Comparison of ENCODE assay signal across 1 cellular context in the genomic region with DNA sequence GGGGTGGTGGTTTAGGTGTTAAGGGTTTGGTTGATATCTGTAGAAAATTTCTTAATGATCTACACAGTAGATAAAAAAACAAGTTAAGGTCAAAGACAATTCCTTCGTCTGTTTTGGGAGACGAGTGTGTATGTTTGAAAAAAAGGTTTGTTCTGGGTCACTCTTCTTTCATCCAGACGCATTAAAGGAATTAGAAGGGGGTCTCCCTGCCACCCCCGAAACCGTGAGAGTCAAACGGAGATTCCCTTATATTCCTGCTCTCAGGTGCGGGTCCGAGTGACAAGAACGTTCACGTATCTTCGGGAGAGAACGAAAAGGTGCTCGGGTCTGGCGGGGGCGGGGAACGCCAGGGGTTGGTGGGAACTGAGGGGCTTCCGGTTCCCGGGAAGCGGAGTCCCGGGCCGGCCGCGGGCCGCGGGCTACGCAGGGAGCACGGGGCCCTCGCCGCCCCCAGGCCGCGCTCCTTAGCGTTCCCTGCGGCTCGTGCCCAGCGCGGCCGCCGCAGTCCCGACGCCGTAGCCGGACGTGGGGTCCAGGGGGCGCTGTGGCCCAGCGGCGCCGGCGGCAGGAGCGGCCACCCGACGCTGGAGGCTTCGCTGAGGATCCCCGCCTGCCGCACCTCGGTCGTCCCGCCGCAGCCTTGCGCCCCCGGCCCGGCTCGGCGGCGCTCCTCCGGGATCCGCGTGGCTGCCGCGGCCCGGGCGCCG.
A peak's percentile ranks its signal among the peaks of the same experiment; 100 is the strongest.
TF ChIP-seq lines count a peak whose summit lies in the region.

A gene with protein sequence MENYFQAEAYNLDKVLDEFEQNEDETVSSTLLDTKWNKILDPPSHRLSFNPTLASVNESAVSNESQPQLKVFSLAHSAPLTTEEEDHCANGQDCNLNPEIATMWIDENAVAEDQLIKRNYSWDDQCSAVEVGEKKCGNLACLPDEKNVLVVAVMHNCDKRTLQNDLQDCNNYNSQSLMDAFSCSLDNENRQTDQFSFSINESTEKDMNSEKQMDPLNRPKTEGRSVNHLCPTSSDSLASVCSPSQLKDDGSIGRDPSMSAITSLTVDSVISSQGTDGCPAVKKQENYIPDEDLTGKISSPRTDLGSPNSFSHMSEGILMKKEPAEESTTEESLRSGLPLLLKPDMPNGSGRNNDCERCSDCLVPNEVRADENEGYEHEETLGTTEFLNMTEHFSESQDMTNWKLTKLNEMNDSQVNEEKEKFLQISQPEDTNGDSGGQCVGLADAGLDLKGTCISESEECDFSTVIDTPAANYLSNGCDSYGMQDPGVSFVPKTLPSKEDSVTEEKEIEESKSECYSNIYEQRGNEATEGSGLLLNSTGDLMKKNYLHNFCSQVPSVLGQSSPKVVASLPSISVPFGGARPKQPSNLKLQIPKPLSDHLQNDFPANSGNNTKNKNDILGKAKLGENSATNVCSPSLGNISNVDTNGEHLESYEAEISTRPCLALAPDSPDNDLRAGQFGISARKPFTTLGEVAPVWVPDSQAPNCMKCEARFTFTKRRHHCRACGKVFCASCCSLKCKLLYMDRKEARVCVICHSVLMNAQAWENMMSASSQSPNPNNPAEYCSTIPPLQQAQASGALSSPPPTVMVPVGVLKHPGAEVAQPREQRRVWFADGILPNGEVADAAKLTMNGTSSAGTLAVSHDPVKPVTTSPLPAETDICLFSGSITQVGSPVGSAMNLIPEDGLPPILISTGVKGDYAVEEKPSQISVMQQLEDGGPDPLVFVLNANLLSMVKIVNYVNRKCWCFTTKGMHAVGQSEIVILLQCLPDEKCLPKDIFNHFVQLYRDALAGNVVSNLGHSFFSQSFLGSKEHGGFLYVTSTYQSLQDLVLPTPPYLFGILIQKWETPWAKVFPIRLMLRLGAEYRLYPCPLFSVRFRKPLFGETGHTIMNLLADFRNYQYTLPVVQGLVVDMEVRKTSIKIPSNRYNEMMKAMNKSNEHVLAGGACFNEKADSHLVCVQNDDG (N-terminal part only) (plus strand): TSS at position 577 of the 707 bp plus-strand sequence. CDS start 91,118 bp downstream, outside the sequence.

TF ChIP-seq in K562, 482 proteins besides CTCF, POLR2A, EP300 and RAD21 (continued from another document and continues in another):
- TF ChIP-seq IRF9 (tag; IDR thresholded peaks at IDR 0.05) (no peak), TOE1 (IDR thresholded peaks at IDR 0.05; ENCODE audit: borderline replicate concordance) (no peak), TOE1 (CRISPR knock-in tag; IDR thresholded peaks at IDR 0.05; ENCODE audit: borderline replicate concordance, low read depth) (no peak), FUS (optimal IDR thresholded peaks at IDR 0.05; ENCODE audit: low read depth, low read length) (no peak), KDM1A (IDR thresholded peaks at IDR 0.05) (no peak), ZNF551 (CRISPR knock-in tag; IDR thresholded peaks at IDR 0.05) (no peak), WHSC1 (IDR thresholded peaks at IDR 0.05; ENCODE audit: low read length) (no peak), SREBF1 (IDR thresholded peaks at IDR 0.05; ENCODE audit: borderline replicate concordance, low read depth, low read length) (no peak), PRDM10 (IDR thresholded peaks at IDR 0.05; ENCODE audit: partially characterized antibody) (no peak), SRSF7 (optimal IDR thresholded peaks at IDR 0.05; ENCODE audit: low read depth, low read length) (no peak), ZNF232 (CRISPR knock-in tag; IDR thresholded peaks at IDR 0.05) (no peak), SIRT6 (IDR thresholded peaks at IDR 0.05; ENCODE audit: low read depth, low read length) (no peak), MLLT1 (IDR thresholded peaks at IDR 0.05) (no peak), AFF4 (CRISPR knock-in tag; IDR thresholded peaks at IDR 0.05) (no peak; the same call in 1 of the 2 replicates), ZNF57 (CRISPR knock-in tag; IDR thresholded peaks at IDR 0.05) (no peak), ELF4 (CRISPR knock-in tag; IDR thresholded peaks at IDR 0.05) (0 out of 2 replicates have a peak, but pooled peaks have one; percentile 5), CXXC5 (CRISPR knock-in tag; IDR thresholded peaks at IDR 0.05) (peak; percentile 99), ARID3B (CRISPR knock-in tag; IDR thresholded peaks at IDR 0.05; ENCODE audit: borderline replicate concordance) (no peak), HNRNPH1 (optimal IDR thresholded peaks at IDR 0.05; ENCODE audit: low read depth, low read length) (no peak), CBFB (CRISPR knock-in tag; IDR thresholded peaks at IDR 0.05) (no peak), KAT7 (CRISPR knock-in tag; IDR thresholded peaks at IDR 0.05; ENCODE audit: borderline replicate concordance) (no peak; the same call in 1 of the 2 replicates), TSC22D4 (tag; IDR thresholded peaks at IDR 0.05) (no peak)
- TF ChIP-seq, protein P1, sequence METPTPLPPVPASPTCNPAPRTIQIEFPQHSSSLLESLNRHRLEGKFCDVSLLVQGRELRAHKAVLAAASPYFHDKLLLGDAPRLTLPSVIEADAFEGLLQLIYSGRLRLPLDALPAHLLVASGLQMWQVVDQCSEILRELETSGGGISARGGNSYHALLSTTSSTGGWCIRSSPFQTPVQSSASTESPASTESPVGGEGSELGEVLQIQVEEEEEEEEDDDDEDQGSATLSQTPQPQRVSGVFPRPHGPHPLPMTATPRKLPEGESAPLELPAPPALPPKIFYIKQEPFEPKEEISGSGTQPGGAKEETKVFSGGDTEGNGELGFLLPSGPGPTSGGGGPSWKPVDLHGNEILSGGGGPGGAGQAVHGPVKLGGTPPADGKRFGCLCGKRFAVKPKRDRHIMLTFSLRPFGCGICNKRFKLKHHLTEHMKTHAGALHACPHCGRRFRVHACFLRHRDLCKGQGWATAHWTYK (CRISPR knock-in tag; IDR thresholded peaks at IDR 0.05), result 0 out of 2 replicates have a peak, but pooled peaks have one; percentile 86
- TF ChIP-seq, protein P2, sequence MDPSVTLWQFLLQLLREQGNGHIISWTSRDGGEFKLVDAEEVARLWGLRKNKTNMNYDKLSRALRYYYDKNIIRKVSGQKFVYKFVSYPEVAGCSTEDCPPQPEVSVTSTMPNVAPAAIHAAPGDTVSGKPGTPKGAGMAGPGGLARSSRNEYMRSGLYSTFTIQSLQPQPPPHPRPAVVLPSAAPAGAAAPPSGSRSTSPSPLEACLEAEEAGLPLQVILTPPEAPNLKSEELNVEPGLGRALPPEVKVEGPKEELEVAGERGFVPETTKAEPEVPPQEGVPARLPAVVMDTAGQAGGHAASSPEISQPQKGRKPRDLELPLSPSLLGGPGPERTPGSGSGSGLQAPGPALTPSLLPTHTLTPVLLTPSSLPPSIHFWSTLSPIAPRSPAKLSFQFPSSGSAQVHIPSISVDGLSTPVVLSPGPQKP (CRISPR knock-in tag; IDR thresholded peaks at IDR 0.05), result no peak
- TF ChIP-seq, protein P3, sequence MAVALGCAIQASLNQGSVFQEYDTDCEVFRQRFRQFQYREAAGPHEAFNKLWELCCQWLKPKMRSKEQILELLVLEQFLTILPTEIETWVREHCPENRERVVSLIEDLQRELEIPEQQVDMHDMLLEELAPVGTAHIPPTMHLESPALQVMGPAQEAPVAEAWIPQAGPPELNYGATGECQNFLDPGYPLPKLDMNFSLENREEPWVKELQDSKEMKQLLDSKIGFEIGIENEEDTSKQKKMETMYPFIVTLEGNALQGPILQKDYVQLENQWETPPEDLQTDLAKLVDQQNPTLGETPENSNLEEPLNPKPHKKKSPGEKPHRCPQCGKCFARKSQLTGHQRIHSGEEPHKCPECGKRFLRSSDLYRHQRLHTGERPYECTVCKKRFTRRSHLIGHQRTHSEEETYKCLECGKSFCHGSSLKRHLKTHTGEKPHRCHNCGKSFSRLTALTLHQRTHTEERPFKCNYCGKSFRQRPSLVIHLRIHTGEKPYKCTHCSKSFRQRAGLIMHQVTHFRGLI (CRISPR knock-in tag; IDR thresholded peaks at IDR 0.05), result no peak
- TF ChIP-seq, protein P4, sequence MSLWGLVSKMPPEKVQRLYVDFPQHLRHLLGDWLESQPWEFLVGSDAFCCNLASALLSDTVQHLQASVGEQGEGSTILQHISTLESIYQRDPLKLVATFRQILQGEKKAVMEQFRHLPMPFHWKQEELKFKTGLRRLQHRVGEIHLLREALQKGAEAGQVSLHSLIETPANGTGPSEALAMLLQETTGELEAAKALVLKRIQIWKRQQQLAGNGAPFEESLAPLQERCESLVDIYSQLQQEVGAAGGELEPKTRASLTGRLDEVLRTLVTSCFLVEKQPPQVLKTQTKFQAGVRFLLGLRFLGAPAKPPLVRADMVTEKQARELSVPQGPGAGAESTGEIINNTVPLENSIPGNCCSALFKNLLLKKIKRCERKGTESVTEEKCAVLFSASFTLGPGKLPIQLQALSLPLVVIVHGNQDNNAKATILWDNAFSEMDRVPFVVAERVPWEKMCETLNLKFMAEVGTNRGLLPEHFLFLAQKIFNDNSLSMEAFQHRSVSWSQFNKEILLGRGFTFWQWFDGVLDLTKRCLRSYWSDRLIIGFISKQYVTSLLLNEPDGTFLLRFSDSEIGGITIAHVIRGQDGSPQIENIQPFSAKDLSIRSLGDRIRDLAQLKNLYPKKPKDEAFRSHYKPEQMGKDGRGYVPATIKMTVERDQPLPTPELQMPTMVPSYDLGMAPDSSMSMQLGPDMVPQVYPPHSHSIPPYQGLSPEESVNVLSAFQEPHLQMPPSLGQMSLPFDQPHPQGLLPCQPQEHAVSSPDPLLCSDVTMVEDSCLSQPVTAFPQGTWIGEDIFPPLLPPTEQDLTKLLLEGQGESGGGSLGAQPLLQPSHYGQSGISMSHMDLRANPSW (CRISPR knock-in tag; IDR thresholded peaks at IDR 0.05), result peak; percentile 92; the same call in 1 of the 2 replicates
